ENCODE assay signal across 12 cellular contexts in genomic region chr6:131787955-131788712, GRCh38. TPM values are rescaled to one million over a fixed set of nuclear protein-coding genes. Genes with fewer than 3 reads are reported as not detected.
DNase-seq lines count a peak whose midpoint lies in the region; ATAC-seq and TF ChIP-seq lines count a peak whose summit lies in the region.
"Had no signal": no experiment of that assay in that cellular context is flagged by ENCODE, and none has a peak within 500 bp of the region (broad histone marks: within the 10 kb centered on the region; RNA-seq: fewer than 3 reads in every experiment).

No MANE protein-coding gene starts in this region.

- no peak overlapping the region for H3K27ac Mint-ChIP-seq in stimulated activated naive CD8-positive, alpha-beta T cell treated with anti-CD3 and anti-CD28 coated beads, Interleukin-15, amount 100 ng/mL, for 72 hours
- H3K27ac Mint-ChIP-seq: CD4-positive, alpha-beta T cell; memory B cell had no signal

- H3K27me3 ChIP-seq in body of pancreas, result no peaks in the 10 kb centered on the region

- H3K4me3 Mint-ChIP-seq in stimulated activated naive CD8-positive, alpha-beta T cell treated with anti-CD3 and anti-CD28 coated beads, Interleukin-15, amount 100 ng/mL, for 72 hours, result no peak overlapping the region
- H3K4me3 Mint-ChIP-seq: activated T-cell treated with anti-CD3 and anti-CD28 coated beads, Interleukin-2, amount 50 U/mL, for 4 hours; CD4-positive, alpha-beta T cell; memory B cell had no signal

- ATAC-seq in body of pancreas (peak; percentile 47), mucosa of descending colon (peak; percentile 45), GM21723 (IDR thresholded peaks at IDR 0.05; ENCODE audit: unreplicated experiment) (no peak)
- no peak for ATAC-seq in stimulated activated naive CD8-positive, alpha-beta T cell treated with anti-CD3 and anti-CD28 coated beads, Interleukin-15, amount 100 ng/mL, for 72 hours
- ATAC-seq: activated T-cell treated with anti-CD3 and anti-CD28 coated beads, Interleukin-2, amount 50 U/mL, for 4 hours had no signal

- TF ChIP-seq POLR2A in body of pancreas (IDR thresholded peaks at IDR 0.05), result no peak

- peaks cover 6 to 8% of the 10 kb centered on the region in 2 donors for H3K9me3 Mint-ChIP-seq in stimulated activated naive CD8-positive, alpha-beta T cell treated with anti-CD3 and anti-CD28 coated beads, Interleukin-15, amount 100 ng/mL, for 72 hours
- H3K9me3 Mint-ChIP-seq: activated T-cell treated with anti-CD3 and anti-CD28 coated beads, Interleukin-2, amount 50 U/mL, for 4 hours; CD4-positive, alpha-beta T cell; memory B cell had no signal

- H3K27ac ChIP-seq in body of pancreas, result peak overlapping the region in 1 of 4 donors; percentile 16

- H3K9me3 ChIP-seq in body of pancreas (no peaks in the 10 kb centered on the region), mucosa of descending colon (no peaks in the 10 kb centered on the region)

- WGBS in body of pancreas, 2 donors, result 33 to 35% methylated on average over 6 of the region's 6 CpGs

- H3K36me3 ChIP-seq in body of pancreas (replicated peaks in 1 of 2; ENCODE audit: insufficient read depth in 1 of 2, low read depth in 2 of 2) (no peaks in the 10 kb centered on the region), mucosa of descending colon (ENCODE audit: low read depth) (no peaks in the 10 kb centered on the region)

- DNase-seq in AG10803 (ENCODE audit: low read depth), result peak; percentile 61
- peak; percentile 29 for DNase-seq in NCI-H1436 treated with DMSO at 0.1 percent for 48 hours (lab: John Stamatoyannopoulos, UW)
- DNase-seq in body of pancreas, result peak in 3 of 4 donors; percentile 10 to 37 (median 15)
- peak in 1 of 3 donors; percentile 12 for DNase-seq in mucosa of descending colon
- DNase-seq in stimulated activated naive CD8-positive, alpha-beta T cell treated with anti-CD3 and anti-CD28 coated beads, Interleukin-15, amount 100 ng/mL, for 72 hours, result no peak
- DNase-seq in effector CD8-positive, alpha-beta T cell (lab: John Stamatoyannopoulos, UW), result no peak
- no peak for DNase-seq in activated T-cell treated with anti-CD3 and anti-CD28 coated beads for 4 hours
- DNase-seq: activated T-cell treated with anti-CD3 and anti-CD28 coated beads, Interleukin-2, amount 50 U/mL, for 4 hours; CD4-positive, alpha-beta T cell; stimulated activated CD8-positive, alpha-beta memory T cell treated with anti-CD3 and anti-CD28 coated beads, Interleukin-4, amount 100 ng/mL, for 48 hours had no signal

- H3K4me1 Mint-ChIP-seq in stimulated activated naive CD8-positive, alpha-beta T cell treated with anti-CD3 and anti-CD28 coated beads, Interleukin-15, amount 100 ng/mL, for 72 hours, result peaks cover 11% of the 10 kb centered on the region
- H3K4me1 Mint-ChIP-seq: memory B cell had no signal

- H3K4me1 ChIP-seq in body of pancreas (peaks cover 7% of the 10 kb centered on the region), mucosa of descending colon (ENCODE audit: low read depth) (no peaks in the 10 kb centered on the region)

- no peak overlapping the region for H3K4me3 ChIP-seq in AG10803 (ENCODE audit: low read length)
- H3K4me3 ChIP-seq in body of pancreas, result no peak overlapping the region
- H3K4me3 ChIP-seq in mucosa of descending colon, result no peak overlapping the region

- TF ChIP-seq CTCF in AG10803 (conservative IDR thresholded peaks at IDR 0.05; ENCODE audit: low read length) (peak; percentile 53), body of pancreas (IDR thresholded peaks at IDR 0.05) (peak in 1 of 7 experiments; percentile 30), mucosa of descending colon (IDR thresholded peaks at IDR 0.05) (no peak)

- intact Hi-C loops in body of pancreas (cut with DNase I), result loop anchor here (10.0 kb wide), 1 partner anchor 127 kb away; no protein-coding TSS in a partner anchor
- intact Hi-C loops in mucosa of descending colon (cut with DNase I, micrococcal nuclease), result no loop called here

- peaks cover 18% of the 10 kb centered on the region for H3K27me3 Mint-ChIP-seq in stimulated activated naive CD8-positive, alpha-beta T cell treated with anti-CD3 and anti-CD28 coated beads, Interleukin-15, amount 100 ng/mL, for 72 hours

RNA-seq across cellular contexts. Expression of gene ENPP1, which starts 19.7 kb away (rescaled TPM):
- 10 to 100 TPM; 16.2 to 19.2 TPM for total RNA-seq in body of pancreas
- total RNA-seq in mucosa of descending colon, result 10 to 100 TPM; 12.7 to 23.4 (median 21.2) TPM

Comparison
In these comparisons a context has a peak if more than half of its experiments do, and no peak if none do; other contexts are left out.
1. DNase-seq: peak in AG10803 (single experiment), NCI-H1436 treated with DMSO at 0.1 percent for 48 hours (single experiment) and body of pancreas (3 of 4); none in stimulated activated naive CD8-positive, alpha-beta T cell treated with anti-CD3 and anti-CD28 coated beads, Interleukin-15, amount 100 ng/mL, for 72 hours (0 of 2), effector CD8-positive, alpha-beta T cell (single experiment) and activated T-cell treated with anti-CD3 and anti-CD28 coated beads for 4 hours (single experiment).
2. ATAC-seq: peak in body of pancreas (single experiment) and mucosa of descending colon (single experiment); none in GM21723 (single experiment) and stimulated activated naive CD8-positive, alpha-beta T cell treated with anti-CD3 and anti-CD28 coated beads, Interleukin-15, amount 100 ng/mL, for 72 hours (single experiment).